Comparison of ENCODE assay signal across 19 cellular contexts in genomic region chr11:70745451-70745850, GRCh38.
DNase-seq lines count a peak whose midpoint lies in the region; ATAC-seq and TF ChIP-seq lines count a peak whose summit lies in the region.
"Had no signal": no experiment of that assay in that cellular context is flagged by ENCODE, and none has a peak within 500 bp of the region (broad histone marks: within the 10 kb centered on the region; RNA-seq: fewer than 3 reads in every experiment).

No MANE protein-coding gene starts in this region.

- WGBS in HUES64 = 92% methylated on average over 11 of the region's 11 CpGs

- intact Hi-C loops in lower lobe of right lung (cut with DNase I) (no loop called here), upper lobe of right lung (cut with DNase I) (no loop called here)

- peaks cover 16% of the 10 kb centered on the region for H3K4me1 ChIP-seq in HUES64 (ENCODE audit: insufficient read depth, low read length)
- H3K4me1 ChIP-seq in lower lobe of right lung = no peaks in the 10 kb centered on the region
- no peaks in the 10 kb centered on the region for H3K4me1 ChIP-seq in upper lobe of right lung
- H3K4me1 ChIP-seq: HAP-1 had no signal

- 0 out of 2 replicates have a peak overlapping the region, but pooled peaks have one; percentile 11 for H3K9ac ChIP-seq in HUES64 (ENCODE audit: low read depth, low read length)
- H3K9ac ChIP-seq: BLaER1 had no signal

- no peaks in the 10 kb centered on the region for H3K27me3 ChIP-seq in HUES64 (ENCODE audit: insufficient read depth, low read length)
- H3K27me3 ChIP-seq in lower lobe of right lung (ENCODE audit: low read depth) = no peaks in the 10 kb centered on the region
- no peaks in the 10 kb centered on the region for H3K27me3 ChIP-seq in upper lobe of right lung
- H3K27me3 ChIP-seq: BLaER1 had no signal

- peaks cover 8% of the 10 kb centered on the region for H3K9me3 ChIP-seq in HUES64 (ENCODE audit: insufficient read depth, low read depth, low read length)
- peaks cover 6% of the 10 kb centered on the region for H3K9me3 ChIP-seq in lower lobe of right lung
- peaks cover 3% of the 10 kb centered on the region for H3K9me3 ChIP-seq in upper lobe of right lung
- H3K9me3 ChIP-seq: HAP-1 had no signal

- no peak for ATAC-seq in lower lobe of right lung
- peak; percentile 37 for ATAC-seq in omental fat pad (ENCODE audit: low FRiP score)
- no peak for ATAC-seq in upper lobe of right lung
- ATAC-seq: GM23338 had no signal

- H3K4me3 ChIP-seq in HUES64 (ENCODE audit: low read length) = no peak overlapping the region
- H3K4me3 ChIP-seq in lower lobe of right lung = no peak overlapping the region
- no peak overlapping the region for H3K4me3 ChIP-seq in upper lobe of right lung
- H3K4me3 ChIP-seq: BLaER1, GM23338, HAP-1 had no signal

- H3K36me3 ChIP-seq in HUES64 (ENCODE audit: insufficient read depth, low read length) (no peaks in the 10 kb centered on the region), lower lobe of right lung (no peaks in the 10 kb centered on the region), upper lobe of right lung (no peaks in the 10 kb centered on the region)
- H3K36me3 ChIP-seq: BLaER1, HAP-1 had no signal

- H3K27ac ChIP-seq in HUES64 (ENCODE audit: low read depth, low read length) (no peak overlapping the region), lower lobe of right lung (no peak overlapping the region), upper lobe of right lung (no peak overlapping the region)
- H3K27ac ChIP-seq: BLaER1, C4-2B had no signal

- DNase-seq in lower lobe of right lung (peak; percentile 13), omental fat pad (ENCODE audit: low spot score) (no peak), upper lobe of right lung (peak; percentile 52), dedifferentiated amniotic fluid mesenchymal stem cell (ENCODE audit: extremely low spot score) (no peak), NCI-H510A treated with DMSO at 0.1 percent for 48 hours (lab: John Stamatoyannopoulos, UW) (no peak), AG08395 (ENCODE audit: low spot score) (no peak)
- DNase-seq in activated T-cell treated with anti-CD3 and anti-CD28 coated beads, Interleukin-2, amount 50 U/mL, for 48 hours = no peak
- DNase-seq: Calu3; CD4-positive, alpha-beta T cell; CD8-positive, alpha-beta memory T cell; DMS53; DMS79 treated with DMSO at 0.1 percent for 48 hours; GF-D8; HFFc6 had no signal

- TF ChIP-seq CTCF in lower lobe of right lung (IDR thresholded peaks at IDR 0.05) = no peak
- no peak for TF ChIP-seq CTCF in omental fat pad (IDR thresholded peaks at IDR 0.05)
- no peak for TF ChIP-seq CTCF in upper lobe of right lung (IDR thresholded peaks at IDR 0.05)

Comparison
In these comparisons a context has a peak if more than half of its experiments do, and no peak if none do; other contexts are left out.
1. DNase-seq: peak in lower lobe of right lung (single experiment) and upper lobe of right lung (single experiment); none in omental fat pad (single experiment), dedifferentiated amniotic fluid mesenchymal stem cell (single experiment), NCI-H510A treated with DMSO at 0.1 percent for 48 hours (single experiment), AG08395 (single experiment) and activated T-cell treated with anti-CD3 and anti-CD28 coated beads, Interleukin-2, amount 50 U/mL, for 48 hours (0 of 2).